ENCODE assay signal across 22 cellular contexts in the genomic region with DNA sequence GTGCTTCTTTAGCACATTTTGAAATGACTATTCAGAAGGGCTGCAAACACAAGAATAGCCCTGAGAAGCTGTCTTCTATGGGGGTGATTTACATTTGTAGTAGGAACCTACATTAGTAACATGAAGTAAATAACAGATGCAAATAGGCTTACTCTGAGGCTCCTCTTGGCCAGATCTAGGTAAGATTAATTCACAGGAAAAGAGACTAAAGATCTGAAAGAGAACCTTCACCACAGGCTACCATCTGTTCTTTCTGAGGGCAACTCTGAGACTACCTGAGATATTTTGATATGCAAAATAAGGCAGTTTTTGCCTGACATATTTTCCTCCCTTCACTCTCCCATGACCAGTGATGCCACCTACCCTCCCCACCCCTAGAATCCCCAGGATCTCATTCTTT.
"Had no signal": no experiment of that assay in that cellular context is flagged by ENCODE, and none has a peak within 500 bp of the region (broad histone marks: within the 10 kb centered on the region; RNA-seq: fewer than 3 reads in every experiment).

No MANE protein-coding gene starts in this region.

- H3K9me3 ChIP-seq: MG63, SK-N-SH had no signal

- H3K9ac ChIP-seq: SK-N-SH had no signal

- DNase-seq: IMR-90, Karpas-422, KG1, MG63, NCI-H1092 treated with DMSO at 0.1 percent for 48 hours, NCI-H1436 treated with DMSO at 0.1 percent for 48 hours, NCI-H1694, NCI-H187 treated with DMSO at 0.1 percent for 48 hours, NCI-H2029 treated with DMSO at 0.1 percent for 48 hours, NCI-H226, NCI-H446, NCI-H510A, NCI-H524 treated with DMSO at 0.1 percent for 48 hours, NCI-H69, NCI-H774, Right ventricle myocardium superior, RPMI8226, SIG-M5, SK-N-SH, SW 1271, T-cell had no signal

- H3K27me3 ChIP-seq: MG63 had no signal

- H3K4me3 ChIP-seq: MG63 had no signal

- H3K9me2 ChIP-seq: SK-N-SH had no signal

- H3K36me3 ChIP-seq: MG63 had no signal

- ATAC-seq: HepG2, T-cell had no signal

- H3K4me2 ChIP-seq: SK-N-SH had no signal
